ENCODE assay signal across 8 cellular contexts in genomic region chr12:25436206-25436912, GRCh38.
DNase-seq lines count a peak whose midpoint lies in the region; ATAC-seq, FAIRE-seq and TF ChIP-seq lines count a peak whose summit lies in the region.

No MANE protein-coding gene starts in this region.

- peak overlapping the region; percentile 48 for H3K9ac ChIP-seq in HCT116 (ENCODE audit: low read length)

- peak overlapping the region in 8 of 10 donors; percentile 29 to 71 (median 54) for H3K4me3 Mint-ChIP-seq in naive thymus-derived CD4-positive, alpha-beta T cell

- intact Hi-C loops in Right ventricle myocardium inferior (cut with DNase I) (loop anchor here (2.0 kb wide), 1 partner anchor 592 kb away; no protein-coding TSS in a partner anchor), HCT116 (cut with micrococcal nuclease) (loop anchor here (1.0 to 5.0 kb wide), 3 partner anchors 121 to 593 kb away; no protein-coding TSS in a partner anchor), posterior vena cava (cut with DNase I) (loop anchor here in 1 of 2 donors (10.0 kb wide), 1 partner anchor 588 kb away; no protein-coding TSS in a partner anchor)
- intact Hi-C loops in naive thymus-derived CD4-positive, alpha-beta T cell (cut with micrococcal nuclease): loop anchor here (1.0 kb wide), 2 partner anchors 581 to 593 kb away; no protein-coding TSS in a partner anchor

- no peaks in the 10 kb centered on the region for H4K20me1 ChIP-seq in HCT116 (ENCODE audit: insufficient read depth)

- H3K27ac ChIP-seq in cardiac muscle cell (no peak overlapping the region), HCT116 (ENCODE audit: low read depth, low read length) (no peak overlapping the region)
- no peak overlapping the region for H3K27ac ChIP-seq in naive thymus-derived CD4-positive, alpha-beta T cell (ENCODE audit: low read depth, low read length)

- FAIRE-seq in TTC549 (lab: Jason Lieb, UNC): peak; percentile 78

- H3K36me3 ChIP-seq in cardiac muscle cell: no peaks in the 10 kb centered on the region
- no peaks in the 10 kb centered on the region for H3K36me3 ChIP-seq in HCT116 (ENCODE audit: control insufficient read depth in 1 of 2, insufficient read depth in 2 of 2, low read length in 2 of 2)
- H3K36me3 ChIP-seq in naive thymus-derived CD4-positive, alpha-beta T cell (ENCODE audit: control insufficient read depth in 2 of 3, insufficient read depth in 3 of 3, low read length in 3 of 3): no peaks in the 10 kb centered on the region

- H3K79me2 ChIP-seq in HCT116 (ENCODE audit: insufficient read depth, low read length): no peaks in the 10 kb centered on the region

- H3K4me1 Mint-ChIP-seq in naive thymus-derived CD4-positive, alpha-beta T cell: peaks cover 3 to 13% (median 6%) of the 10 kb centered on the region in 7 donors

- peak overlapping the region; percentile 91 for H3K4me2 ChIP-seq in HCT116 (ENCODE audit: low read length)

- POLR2A ChIA-PET in HCT116 (lab: Charles Lee): no interaction called here
- POLR2A ChIA-PET in naive thymus-derived CD4-positive, alpha-beta T cell (lab: Charles Lee): no interaction called here

- ATAC-seq in Right ventricle myocardium inferior: no peak
- ATAC-seq in HCT116: peak; percentile 83
- peak; percentile 32 for ATAC-seq in esophagus mucosa
- ATAC-seq in naive thymus-derived CD4-positive, alpha-beta T cell: peak; percentile 79

- H3K9me3 Mint-ChIP-seq in naive thymus-derived CD4-positive, alpha-beta T cell: peaks cover 0 to 1% (median 0%) of the 10 kb centered on the region in 11 donors

- RAD21 ChIA-PET in HCT116 (lab: Charles Lee; ENCODE audit: low non-redundant PET in 1 of 2, low total read pairs in 2 of 2, uncharacterized antibody in 2 of 2, unreplicated experiment in 2 of 2): no interaction called here

- H2AFZ ChIP-seq in HCT116 (ENCODE audit: low read depth, low read length, poor library complexity, severe bottlenecking): peak overlapping the region; percentile 100

- H3K9me3 ChIP-seq in cardiac muscle cell (ENCODE audit: low read depth): no peaks in the 10 kb centered on the region
- H3K9me3 ChIP-seq in HCT116 (ENCODE audit: control insufficient read depth in 1 of 2, insufficient read depth in 1 of 2, low read depth in 1 of 2, low read length in 2 of 2): no peaks in the 10 kb centered on the region
- no peaks in the 10 kb centered on the region for H3K9me3 ChIP-seq in naive thymus-derived CD4-positive, alpha-beta T cell (ENCODE audit: control insufficient read depth in 2 of 3, low read length in 3 of 3)

- TF ChIP-seq POLR2A in HCT116 (IDR thresholded peaks at IDR 0.05; ENCODE audit: borderline replicate concordance, extremely low read depth, insufficient read depth, insufficient read length): no peak

- H3K4me1 ChIP-seq in cardiac muscle cell (ENCODE audit: low read depth) (no peaks in the 10 kb centered on the region), HCT116 (ENCODE audit: control insufficient read depth in 1 of 2, insufficient read depth in 2 of 2, low read length in 2 of 2) (peaks cover 16 to 26% of the 10 kb centered on the region in 2 experiments)
- H3K4me1 ChIP-seq in naive thymus-derived CD4-positive, alpha-beta T cell (ENCODE audit: control insufficient read depth in 2 of 2, insufficient read depth in 2 of 2, low read length in 2 of 2): peaks cover 0 to 4% of the 10 kb centered on the region in 2 donors

- H3K27me3 ChIP-seq in cardiac muscle cell: no peaks in the 10 kb centered on the region
- no peaks in the 10 kb centered on the region for H3K27me3 ChIP-seq in HCT116 (ENCODE audit: insufficient read depth, low read length)
- no peaks in the 10 kb centered on the region for H3K27me3 ChIP-seq in naive thymus-derived CD4-positive, alpha-beta T cell (ENCODE audit: control insufficient read depth in 2 of 2, insufficient read depth in 2 of 2, low read length in 2 of 2)

- peaks cover 0 to 7% (median 0%) of the 10 kb centered on the region in 5 donors for H3K27me3 Mint-ChIP-seq in naive thymus-derived CD4-positive, alpha-beta T cell

- no TSS peak for BruUV-seq in HCT116 (replicated peaks; lab: Mats Ljungman, UMichigan)

- H3K27ac Mint-ChIP-seq in naive thymus-derived CD4-positive, alpha-beta T cell: peak overlapping the region in 4 of 9 donors; percentile 22 to 85 (median 54)

- H3K4me3 ChIP-seq in cardiac muscle cell (no peak overlapping the region), HCT116 (replicated peaks in 1 of 2; ENCODE audit: low read depth in 1 of 2, low read length in 2 of 2) (peak overlapping the region; percentile 39 to 61)
- no peak overlapping the region for H3K4me3 ChIP-seq in naive thymus-derived CD4-positive, alpha-beta T cell (ENCODE audit: low read length)

- DNase-seq in cardiac muscle cell (ENCODE audit: low read depth in 1 of 2, low spot score in 1 of 2) (peak; percentile 68 to 91), Right ventricle myocardium inferior (ENCODE audit: missing footprints) (no peak), HCT116 (ENCODE audit: low read depth, low spot score) (peak; percentile 70), NCI-H1930 (lab: John Stamatoyannopoulos, UW) (peak; percentile 38 to 48), posterior vena cava (ENCODE audit: low spot score) (no peak)
- peak in 8 of 9 donors; percentile 25 to 70 (median 52) for DNase-seq in naive thymus-derived CD4-positive, alpha-beta T cell

- TF ChIP-seq CTCF in cardiac muscle cell (IDR thresholded peaks at IDR 0.05; ENCODE audit: low read depth, low read length) (peak; percentile 87), HCT116 (IDR thresholded peaks at IDR 0.05 in 2 of 3, conservative IDR thresholded peaks at IDR 0.05 in 1 of 3; ENCODE audit: borderline replicate concordance in 1 of 3, insufficient read depth in 1 of 3, low read depth in 2 of 3, low read length in 2 of 3) (peak; percentile 71 to 86 (median 86); a peak in 5 of 6 replicates)

- CTCF ChIA-PET in HCT116 (lab: Charles Lee): interaction anchor here (0.8 to 3.5 kb wide), 6 partner anchors 49 to 655 kb away, joined by 3 to 17 read pairs (median 4); no protein-coding TSS in a partner anchor
- CTCF ChIA-PET in naive thymus-derived CD4-positive, alpha-beta T cell (lab: Charles Lee): interaction anchor here (0.6 to 1.7 kb wide), 5 partner anchors 27 to 627 kb away, joined by 3 to 4 read pairs (median 3); no protein-coding TSS in a partner anchor

- TF ChIP-seq RAD21 in HCT116 (IDR thresholded peaks at IDR 0.05; ENCODE audit: low read depth): peak; percentile 88

- H3K9me2 ChIP-seq in HCT116 (ENCODE audit: insufficient read depth): no peaks in the 10 kb centered on the region

- no peaks in the 10 kb centered on the region for H3K36me3 Mint-ChIP-seq in naive thymus-derived CD4-positive, alpha-beta T cell

TF ChIP-seq in HCT116, 20 proteins besides CTCF, POLR2A, EP300 and RAD21:
- 0 out of 2 replicates have a peak, but pooled peaks have one; percentile 26 for TF ChIP-seq CBX3 (IDR thresholded peaks at IDR 0.05; ENCODE audit: low read depth)
- TF ChIP-seq EZH2 (IDR thresholded peaks at IDR 0.05): no peak

Comparison
In these comparisons a context has a peak if more than half of its experiments do, and no peak if none do; other contexts are left out.
1. DNase-seq: peak in cardiac muscle cell (2 of 2), HCT116 (single experiment), NCI-H1930 (2 of 2) and naive thymus-derived CD4-positive, alpha-beta T cell (8 of 9); none in Right ventricle myocardium inferior (single experiment) and posterior vena cava (single experiment).
2. H3K4me3 ChIP-seq: peak in HCT116 (2 of 2); none in cardiac muscle cell (single experiment) and naive thymus-derived CD4-positive, alpha-beta T cell (single experiment).